8 cellular contexts compared by ENCODE assay signal in genomic region chr12:130838284-130838950, GRCh38. TPM values are rescaled to one million over a fixed set of nuclear protein-coding genes. Genes with fewer than 3 reads are reported as not detected.
DNase-seq lines count a peak whose midpoint lies in the region; ATAC-seq and TF ChIP-seq lines count a peak whose summit lies in the region.

No MANE protein-coding gene starts in this region.

- no peak for TF ChIP-seq RAD21 in Ishikawa (IDR thresholded peaks at IDR 0.05; ENCODE audit: low read depth)

- H3K4me1 ChIP-seq in mucosa of descending colon (ENCODE audit: low read depth) (no peaks in the 10 kb centered on the region), vagina (peaks cover 15% of the 10 kb centered on the region)

- peaks cover 6% of the 10 kb centered on the region for H3K4me1 Mint-ChIP-seq in endothelial cell (ENCODE audit: unreplicated experiment)

- H3K4me3 Mint-ChIP-seq in endothelial cell (ENCODE audit: unreplicated experiment): peak overlapping the region; percentile 92

- H3K36me3 Mint-ChIP-seq in endothelial cell (ENCODE audit: low read depth, unreplicated experiment): peaks cover 6% of the 10 kb centered on the region

- H3K27ac ChIP-seq in vagina: peak overlapping the region; percentile 81

- no peaks in the 10 kb centered on the region for H3K9me3 ChIP-seq in mucosa of descending colon
- H3K9me3 ChIP-seq in vagina: no peaks in the 10 kb centered on the region

- peak; percentile 31 for DNase-seq in Caki2 (ENCODE audit: low read depth)
- DNase-seq in endothelial cell (ENCODE audit: low spot score): peak; percentile 39
- DNase-seq in mucosa of descending colon: peak in 2 of 3 donors; percentile 24 to 71
- no peak for DNase-seq in vagina (ENCODE audit: extremely low spot score in 2 of 2)
- DNase-seq in NCI-H1048 (lab: John Stamatoyannopoulos, UW): no peak

- no peak for TF ChIP-seq EP300 in Ishikawa (IDR thresholded peaks at IDR 0.05; ENCODE audit: borderline replicate concordance)

- peak overlapping the region; percentile 80 for H3K4me3 ChIP-seq in WI38 (ENCODE audit: low read depth, low read length)
- peak overlapping the region; percentile 15 for H3K4me3 ChIP-seq in mucosa of descending colon
- H3K4me3 ChIP-seq in vagina: peak overlapping the region; percentile 69 to 94

- H3K27ac Mint-ChIP-seq in endothelial cell (ENCODE audit: unreplicated experiment): peak overlapping the region; percentile 42

- H3K36me3 ChIP-seq in mucosa of descending colon (ENCODE audit: low read depth) (no peaks in the 10 kb centered on the region), vagina (no peaks in the 10 kb centered on the region)

- TF ChIP-seq POLR2A in vagina (IDR thresholded peaks at IDR 0.05): no peak

- intact Hi-C loops in mucosa of descending colon (cut with DNase I, micrococcal nuclease): no loop called here
- intact Hi-C loops in vagina (cut with DNase I): no loop called here

- H3K27me3 ChIP-seq in vagina: no peaks in the 10 kb centered on the region

- in situ Hi-C loops in Caki2 (cut with HindIII; ENCODE audit: low pct_unique_long_range_greater_than_20kb, low sequenced_read_pairs): no loop called here

- TF ChIP-seq CTCF in WI38 (IDR thresholded peaks at IDR 0.05; ENCODE audit: low read depth, low read length) (no peak), endothelial cell (IDR thresholded peaks at IDR 0.05; ENCODE audit: unreplicated experiment) (no peak), mucosa of descending colon (IDR thresholded peaks at IDR 0.05) (no peak), vagina (IDR thresholded peaks at IDR 0.05) (no peak)

- H3K27me3 Mint-ChIP-seq in endothelial cell (ENCODE audit: unreplicated experiment): peaks cover 4% of the 10 kb centered on the region

- ATAC-seq in GM21423 (IDR thresholded peaks at IDR 0.05; ENCODE audit: unreplicated experiment): peak; percentile 19
- peak; percentile 47 for ATAC-seq in mucosa of descending colon

- H3K9me3 Mint-ChIP-seq in endothelial cell (ENCODE audit: unreplicated experiment): no peaks in the 10 kb centered on the region

TF ChIP-seq in Ishikawa, 13 proteins besides CTCF, POLR2A, EP300 and RAD21:
- peak; percentile 31; the same call in 1 of the 2 replicates for TF ChIP-seq MAX (IDR thresholded peaks at IDR 0.05)
- TF ChIP-seq CREB1 (IDR thresholded peaks at IDR 0.05; ENCODE audit: low read depth): no peak
- TF ChIP-seq ZBTB7A (IDR thresholded peaks at IDR 0.05; ENCODE audit: low read depth): peak; percentile 31; the same call in 1 of the 2 replicates

RNA-seq across cellular contexts. Expression of gene STX2, which starts 0.6 kb away (rescaled TPM):
- total RNA-seq in Caki2 (2014; rRNA removed; shearing (Covaris generic); ENCODE audit: low replicate concordance): 26.6 and 30.8 TPM in 2 replicates
- total RNA-seq in endothelial cell (ENCODE audit: unreplicated experiment) (17.4 TPM), mucosa of descending colon (10 to 100 TPM in 1 of 3 donors, 1 to 10 TPM in 2; 1.6 to 34.2 (median 4.4) TPM), vagina (16.5 TPM)

RNA-seq across cellular contexts. Expression of gene RAN, which starts 33.4 kb away (rescaled TPM):
- 870 and 896 TPM in 2 replicates for total RNA-seq in Caki2 (2014; rRNA removed; shearing (Covaris generic); ENCODE audit: low replicate concordance)
- total RNA-seq in endothelial cell (ENCODE audit: unreplicated experiment) (685 TPM), mucosa of descending colon (100 to 1,000 TPM; 258 to 389 (median 306) TPM), vagina (250 TPM)

Comparison
In these comparisons a context has a peak if more than half of its experiments do, and no peak if none do; other contexts are left out.
1. DNase-seq: peak in Caki2 (single experiment), endothelial cell (single experiment) and mucosa of descending colon (2 of 3); none in vagina (0 of 2) and NCI-H1048 (single experiment).
2. H3K4me3 ChIP-seq: peak in every context shown above with its lines; median percentile 82 in vagina; 80 in WI38; 15 in mucosa of descending colon.